In genomic region chr19:56834564-56835375, GRCh38 we compare ENCODE assay signal across 35 cellular contexts. TPM values are rescaled to one million over a fixed set of nuclear protein-coding genes. Genes with fewer than 3 reads are reported as not detected.
"Had no signal": no experiment of that assay in that cellular context is flagged by ENCODE, and none has a peak within 500 bp of the region (broad histone marks: within the 10 kb centered on the region; RNA-seq: fewer than 3 reads in every experiment).

No MANE protein-coding gene starts in this region.

- H3K9me3 ChIP-seq: ascending aorta, uterus had no signal

- ATAC-seq: activated CD4-positive, CD25-positive, alpha-beta regulatory T cell treated with anti-CD3 and anti-CD28 coated beads, Interleukin-2, amount 50 U/mL, for 24 hours; esophagus mucosa; foreskin keratinocyte; heart right ventricle; left lobe of liver; natural killer cell treated with Interleukin-12 subunit alpha and Interleukin-12 subunit beta and Interleukin-15 and Interleukin-18, amount 100 ng/mL, for 72 hours; sciatic nerve; stimulated activated effector memory CD8-positive, alpha-beta T cell treated with anti-CD3 and anti-CD28 coated beads, Interleukin-12 subunit alpha, Interleukin-12 subunit beta, amount 100 ng/mL, for 72 hours; stimulated activated naive CD8-positive, alpha-beta T cell treated with anti-CD3 and anti-CD28 coated beads, Interleukin-15, amount 100 ng/mL, for 72 hours had no signal

- H3K36me3 ChIP-seq: ascending aorta, brain microvascular endothelial cell, uterus had no signal

- H3K36me3 Mint-ChIP-seq: stimulated activated effector memory CD8-positive, alpha-beta T cell treated with anti-CD3 and anti-CD28 coated beads, Interleukin-12 subunit alpha, Interleukin-12 subunit beta, amount 100 ng/mL, for 72 hours; type B pancreatic cell had no signal

- H3K27me3 Mint-ChIP-seq: natural killer cell treated with Interleukin-12 subunit alpha and Interleukin-12 subunit beta and Interleukin-15 and Interleukin-18, amount 100 ng/mL, for 72 hours; type B pancreatic cell had no signal

- H3K4me1 Mint-ChIP-seq: activated naive CD8-positive, alpha-beta T cell treated with anti-CD3 and anti-CD28 coated beads for 36 hours had no signal

- H3K27ac Mint-ChIP-seq: activated naive CD4-positive, alpha-beta T cell treated with anti-CD3 and anti-CD28 coated beads for 36 hours; activated naive CD8-positive, alpha-beta T cell treated with anti-CD3 and anti-CD28 coated beads for 36 hours; natural killer cell treated with Interleukin-12 subunit alpha and Interleukin-12 subunit beta and Interleukin-15 and Interleukin-18, amount 100 ng/mL, for 72 hours; stimulated activated effector memory CD8-positive, alpha-beta T cell treated with anti-CD3 and anti-CD28 coated beads, Interleukin-12 subunit alpha, Interleukin-12 subunit beta, amount 100 ng/mL, for 72 hours; stimulated activated naive CD8-positive, alpha-beta T cell treated with anti-CD3 and anti-CD28 coated beads, Interleukin-15, amount 100 ng/mL, for 72 hours; T-helper 1 cell treated with Interleukin-12 subunit alpha and Interleukin-12 subunit beta and Interleukin-4 antibody, amounts not matched to agents 30 μg/mL and 1 μg/mL, for 36 hours; type B pancreatic cell had no signal

- H3K27ac ChIP-seq: ascending aorta, brain microvascular endothelial cell, foreskin keratinocyte, heart right ventricle, skin epidermis, uterus, VCaP had no signal

- DNase-seq: activated CD4-positive, alpha-beta T cell treated with anti-CD3 and anti-CD28 coated beads for 48 hours; activated CD4-positive, alpha-beta T cell treated with anti-CD3 and anti-CD28 coated beads, Interleukin-2, amount 50 U/mL, for 48 hours; activated CD8-positive, alpha-beta memory T cell treated with anti-CD3 and anti-CD28 coated beads for 24 hours; activated effector memory CD4-positive, alpha-beta T cell treated with anti-CD3 and anti-CD28 coated beads, Interleukin-2, amount 50 U/mL, for 16 hours; activated naive CD4-positive, alpha-beta T cell treated with anti-CD3 and anti-CD28 coated beads for 36 hours; activated naive CD8-positive, alpha-beta T cell treated with anti-CD3 and anti-CD28 coated beads for 36 hours; brain microvascular endothelial cell; caudate nucleus; cortex of kidney; heart right ventricle; mesendoderm; stimulated activated CD4-positive, alpha-beta T cell treated with anti-CD3 and anti-CD28 coated beads, Interleukin-12 subunit alpha, Interleukin-12 subunit beta, amount 100 ng/mL, for 4 hours; stimulated activated CD4-positive, alpha-beta T cell treated with anti-CD3 and anti-CD28 coated beads, Interleukin-4, amount 100 ng/mL, for 24 hours; stimulated activated naive CD8-positive, alpha-beta T cell treated with anti-CD3 and anti-CD28 coated beads, Interleukin-15, amount 100 ng/mL, for 72 hours; substantia nigra; T-helper 9 cell; uterus had no signal

- H3K4me3 ChIP-seq: ascending aorta, heart right ventricle, lung, skin epidermis, uterus had no signal

- H3K27me3 ChIP-seq: ascending aorta, brain microvascular endothelial cell, foreskin keratinocyte, uterus had no signal

- H3K4me3 Mint-ChIP-seq: activated naive CD4-positive, alpha-beta T cell treated with anti-CD3 and anti-CD28 coated beads for 36 hours; activated naive CD8-positive, alpha-beta T cell treated with anti-CD3 and anti-CD28 coated beads for 36 hours; natural killer cell treated with Interleukin-12 subunit alpha and Interleukin-12 subunit beta and Interleukin-15 and Interleukin-18, amount 100 ng/mL, for 72 hours; stimulated activated effector memory CD8-positive, alpha-beta T cell treated with anti-CD3 and anti-CD28 coated beads, Interleukin-12 subunit alpha, Interleukin-12 subunit beta, amount 100 ng/mL, for 72 hours; stimulated activated naive CD8-positive, alpha-beta T cell treated with anti-CD3 and anti-CD28 coated beads, Interleukin-15, amount 100 ng/mL, for 72 hours; T-helper 1 cell treated with Interleukin-12 subunit alpha and Interleukin-12 subunit beta and Interleukin-4 antibody, amounts not matched to agents 30 μg/mL and 1 μg/mL, for 36 hours; type B pancreatic cell had no signal

RNA-seq across cellular contexts. Expression of gene PEG3, which starts 5.8 kb away (rescaled TPM):
- total RNA-seq: activated naive CD4-positive, alpha-beta T cell treated with anti-CD3 and anti-CD28 coated beads for 36 hours; chondrocyte; natural killer cell treated with Interleukin-12 subunit alpha and Interleukin-12 subunit beta and Interleukin-15 and Interleukin-18, amount 100 ng/mL, for 72 hours had no signal

RNA-seq across cellular contexts. Expression of gene ZIM2, which starts 5.8 kb away (rescaled TPM):
- total RNA-seq: activated naive CD4-positive, alpha-beta T cell treated with anti-CD3 and anti-CD28 coated beads for 36 hours; activated naive CD8-positive, alpha-beta T cell treated with anti-CD3 and anti-CD28 coated beads for 36 hours; ascending aorta; chondrocyte; esophagus mucosa; foreskin keratinocyte; kidney epithelial cell; left lobe of liver; mononuclear cell; natural killer cell treated with Interleukin-12 subunit alpha and Interleukin-12 subunit beta and Interleukin-15 and Interleukin-18, amount 100 ng/mL, for 72 hours; osteoblast; renal cortical epithelial cell had no signal
